ENCODE assay signal across 8 cellular contexts in genomic region chr12:109098671-109099070, GRCh38. TPM values are rescaled to one million over a fixed set of nuclear protein-coding genes. Genes with fewer than 3 reads are reported as not detected.
DNase-seq lines count a peak whose midpoint lies in the region; ATAC-seq, FAIRE-seq and TF ChIP-seq lines count a peak whose summit lies in the region.

No MANE protein-coding gene starts in this region.

- H3K9ac ChIP-seq in HepG2 (ENCODE audit: insufficient read depth, low read depth, low read length): peak overlapping the region; percentile 80

- WGBS in HepG2 (ENCODE audit: low lambda C conversion rate): 17% methylated on average over 8 of the region's 8 CpGs

- TF ChIP-seq CTCF in brain (conservative IDR thresholded peaks at IDR 0.05): no peak
- no peak for TF ChIP-seq CTCF in HepG2 (CRISPR knock-in tag; IDR thresholded peaks at IDR 0.05)
- no peak for TF ChIP-seq CTCF in type B pancreatic cell (conservative IDR thresholded peaks at IDR 0.05)

- ATAC-seq in activated T-cell treated with anti-CD3 and anti-CD28 coated beads, Interleukin-2, amount 50 U/mL, for 72 hours (replicated peaks in 1 of 2): no peak
- ATAC-seq in HepG2: no peak
- ATAC-seq in HG03045 (IDR thresholded peaks at IDR 0.05; ENCODE audit: unreplicated experiment): no peak

- H2AFZ ChIP-seq in HepG2 (ENCODE audit: low read length): peak overlapping the region; percentile 40

- peak overlapping the region; percentile 92 to 96 for H3K4me3 Mint-ChIP-seq in activated T-cell treated with anti-CD3 and anti-CD28 coated beads, Interleukin-2, amount 50 U/mL, for 72 hours
- H3K4me3 Mint-ChIP-seq in brain: peak overlapping the region; percentile 91 to 97 (median 94)
- H3K4me3 Mint-ChIP-seq in type B pancreatic cell: peak overlapping the region; percentile 91

- H3K9me3 Mint-ChIP-seq in activated T-cell treated with anti-CD3 and anti-CD28 coated beads, Interleukin-2, amount 50 U/mL, for 72 hours: no peaks in the 10 kb centered on the region
- H3K9me3 Mint-ChIP-seq in brain (peaks cover 0 to 3% (median 0%) of the 10 kb centered on the region in 5 experiments), type B pancreatic cell (no peaks in the 10 kb centered on the region)

- no peak for TF ChIP-seq EP300 in HepG2 (IDR thresholded peaks at IDR 0.05; ENCODE audit: low read depth in 2 of 2, low read length in 2 of 2)
- TF ChIP-seq EP300 in HepG2 (CRISPR knock-in tag; IDR thresholded peaks at IDR 0.05; ENCODE audit: borderline replicate concordance): no peak

- H3K36me3 Mint-ChIP-seq in activated T-cell treated with anti-CD3 and anti-CD28 coated beads, Interleukin-2, amount 50 U/mL, for 72 hours (ENCODE audit: insufficient read depth in 2 of 2): peaks cover 3 to 19% of the 10 kb centered on the region in 2 donors
- H3K36me3 Mint-ChIP-seq in brain: peaks cover 37% of the 10 kb centered on the region
- peaks cover 19% of the 10 kb centered on the region for H3K36me3 Mint-ChIP-seq in type B pancreatic cell

- no peak for TF ChIP-seq RAD21 in HepG2 (CRISPR knock-in tag; IDR thresholded peaks at IDR 0.05)

- POLR2A ChIA-PET in HepG2 (lab: Yijun Ruan, JAX): interaction anchor here (0.8 to 1.9 kb wide), 4 partner anchors 13 to 33 kb away, joined by 3 to 9 read pairs (median 4); partner anchors contain the start of gene ACACB

- H3K9me3 ChIP-seq in HepG2 (ENCODE audit: low read length): no peaks in the 10 kb centered on the region

- peaks cover 32% of the 10 kb centered on the region for H3K4me1 Mint-ChIP-seq in activated T-cell treated with anti-CD3 and anti-CD28 coated beads, Interleukin-2, amount 50 U/mL, for 72 hours (ENCODE audit: low read depth)
- peaks cover 27% of the 10 kb centered on the region for H3K4me1 Mint-ChIP-seq in brain
- H3K4me1 Mint-ChIP-seq in type B pancreatic cell (ENCODE audit: unreplicated experiment): peaks cover 23% of the 10 kb centered on the region

- no peaks in the 10 kb centered on the region; the same call in 1 of the 2 replicates for H4K20me1 ChIP-seq in HepG2 (ENCODE audit: insufficient read depth, low read length)

- H3K36me3 ChIP-seq in HepG2 (replicated peaks in 1 of 2; ENCODE audit: control insufficient read depth in 1 of 2, insufficient read depth in 2 of 2, low read length in 2 of 2): peaks cover 10 to 39% of the 10 kb centered on the region in 2 experiments

- TF ChIP-seq POLR2A in HepG2 (IDR thresholded peaks at IDR 0.05; ENCODE audit: insufficient read depth in 1 of 2, low read depth in 2 of 2, low read length in 2 of 2): no peak

- no peaks in the 10 kb centered on the region for H3K27me3 Mint-ChIP-seq in activated T-cell treated with anti-CD3 and anti-CD28 coated beads, Interleukin-2, amount 50 U/mL, for 72 hours (ENCODE audit: low read depth)
- H3K27me3 Mint-ChIP-seq in brain: peaks cover 6% of the 10 kb centered on the region
- no peaks in the 10 kb centered on the region for H3K27me3 Mint-ChIP-seq in type B pancreatic cell

- peak overlapping the region; percentile 91 for H3K27ac ChIP-seq in HepG2 (ENCODE audit: extremely low read length, insufficient read depth, low read length)

- BruUV-seq in HepG2 (replicated peaks; lab: Mats Ljungman, UMichigan): no TSS peak

- peaks cover 21% of the 10 kb centered on the region for H3K79me2 ChIP-seq in HepG2 (ENCODE audit: insufficient read depth, low read length)

- peak overlapping the region; percentile 76 to 89 (median 86) for H3K4me3 ChIP-seq in HepG2 (replicated peaks in 1 of 3; ENCODE audit: insufficient read depth in 1 of 3, low read depth in 2 of 3, low read length in 3 of 3)

- CTCF ChIA-PET in HepG2 (lab: Yijun Ruan, JAX; ENCODE audit: low intra/inter-chr PET ratio, low total read pairs): no interaction called here

- H3K27me3 ChIP-seq in HepG2 (ENCODE audit: control insufficient read depth in 1 of 2, insufficient read depth in 2 of 2, low read length in 2 of 2): no peaks in the 10 kb centered on the region; a peak in 1 of 5 replicates

- H3K4me1 ChIP-seq in HepG2 (ENCODE audit: insufficient read depth, low read length): peaks cover 41% of the 10 kb centered on the region

- intact Hi-C loops in HepG2 (cut with micrococcal nuclease; ENCODE audit: unreplicated experiment): loop anchor here (5.0 to 10.0 kb wide), 2 partner anchors 216 to 434 kb away; partner anchors contain the start of gene DAO

- FAIRE-seq in HepG2 (lab: Jason Lieb, UNC): peak; percentile 4

- peak overlapping the region; percentile 88 for H3K4me2 ChIP-seq in HepG2 (ENCODE audit: low read depth, low read length)

- DNase-seq in activated T-cell treated with anti-CD3 and anti-CD28 coated beads, Interleukin-2, amount 50 U/mL, for 72 hours: no peak
- DNase-seq in activated T-cell treated with anti-CD3 and anti-CD28 coated beads for 4 hours (no peak), HepG2 (ENCODE audit: low spot score) (no peak), type B pancreatic cell (ENCODE audit: extremely low spot score, unreplicated experiment) (no peak), COLO668 (lab: John Stamatoyannopoulos, UW; ENCODE audit: unreplicated experiment) (no peak), NCI-H524 (lab: John Stamatoyannopoulos, UW) (no peak)

- in situ Hi-C loops in HepG2 (cut with HindIII; ENCODE audit: extremely low pct_ligation_motif_present, low pct_unique_long_range_greater_than_20kb): loop anchor here (10.0 kb wide), 1 partner anchor 214 kb away; the partner anchor contains the start of gene DAO

- H3K27ac Mint-ChIP-seq in activated T-cell treated with anti-CD3 and anti-CD28 coated beads, Interleukin-2, amount 50 U/mL, for 72 hours: peak overlapping the region; percentile 89
- peak overlapping the region; percentile 64 to 96 (median 90) for H3K27ac Mint-ChIP-seq in brain
- H3K27ac Mint-ChIP-seq in type B pancreatic cell: peak overlapping the region; percentile 81

RNA-seq across cellular contexts. Expression of gene UNG, which starts 1.3 kb away (rescaled TPM):
- total RNA-seq in activated T-cell treated with anti-CD3 and anti-CD28 coated beads, Interleukin-2, amount 50 U/mL, for 72 hours: 10 to 100 TPM; 52.0 to 58.1 TPM
- 68.8 TPM for polyA plus RNA-seq in brain (ENCODE audit: insufficient read depth, low read depth, low replicate concordance)
- total RNA-seq in HepG2 (2016; rRNA removed; fragmentation: Illumina TruSeq; extraction: Trizol): 114 and 144 TPM in 2 replicates
- 14.1 and 15.1 TPM in 2 replicates for total RNA-seq in HepG2 (2016; cell fraction: cytosol; rRNA removed; fragmentation: Illumina TruSeq; extraction: Trizol; ENCODE audit: low read depth)
- 113 and 144 TPM in 2 replicates for total RNA-seq in HepG2 (2016; cell fraction: insoluble cytoplasmic fraction; rRNA removed; fragmentation: Illumina TruSeq; extraction: Trizol)
- total RNA-seq in HepG2 (2016; cell fraction: membrane; rRNA removed; fragmentation: Illumina TruSeq; extraction: Trizol): 42.9 and 44.0 TPM in 2 replicates
- 46.7 and 49.9 TPM in 2 replicates for total RNA-seq in HepG2 (2016; cell fraction: nucleus; rRNA removed; fragmentation: Illumina TruSeq; extraction: Trizol)
- 20.5 and 23.3 TPM in 2 replicates for polyA plus RNA-seq in HepG2 (2011; rRNA removed)
- 18.8 and 19.2 TPM in 2 replicates for polyA plus RNA-seq in HepG2 (2011; cell fraction: cytosol; rRNA removed)
- 9.4 and 9.6 TPM in 2 replicates for polyA plus RNA-seq in HepG2 (2011; cell fraction: nucleus; rRNA removed)
- polyA plus RNA-seq in HepG2 (2012): 24.4 and 35.2 TPM in 2 replicates
- polyA plus RNA-seq in HepG2 (2016; cell fraction: cytosol; fragmentation: Illumina TruSeq; extraction: Trizol; ENCODE audit: low read depth): 11.6 and 12.8 TPM in 2 replicates
- 144 TPM in 2 replicates for polyA plus RNA-seq in HepG2 (2016; cell fraction: insoluble cytoplasmic fraction; fragmentation: Illumina TruSeq; extraction: Trizol; ENCODE audit: low read depth)
- 28.5 and 28.6 TPM in 2 replicates for polyA plus RNA-seq in HepG2 (2016; cell fraction: membrane; fragmentation: Illumina TruSeq; extraction: Trizol; ENCODE audit: low read depth)
- polyA plus RNA-seq in HepG2 (2016; cell fraction: nucleus; fragmentation: Illumina TruSeq; extraction: Trizol; ENCODE audit: insufficient read depth, low read depth): 65.0 and 67.4 TPM in 2 replicates
- 11.1 and 15.9 TPM in 2 replicates for polyA minus RNA-seq in HepG2 (2011; rRNA and poly(A)+ RNA removed; ENCODE audit: low replicate concordance)
- 11.2 and 14.4 TPM in 2 replicates for polyA minus RNA-seq in HepG2 (2011; cell fraction: cytosol; rRNA and poly(A)+ RNA removed)
- polyA minus RNA-seq in HepG2 (2011; cell fraction: nucleus; rRNA and poly(A)+ RNA removed): 6.8 and 7.1 TPM in 2 replicates
- total RNA-seq in type B pancreatic cell (ENCODE audit: low replicate concordance): 49.8 and 63.0 TPM in 2 replicates

RNA-seq across cellular contexts. Expression of gene ALKBH2, which starts 5.4 kb away (rescaled TPM):
- 10 to 100 TPM; 29.5 to 34.6 TPM for total RNA-seq in activated T-cell treated with anti-CD3 and anti-CD28 coated beads, Interleukin-2, amount 50 U/mL, for 72 hours
- polyA plus RNA-seq in brain (ENCODE audit: insufficient read depth, low read depth, low replicate concordance): 20.9 TPM
- total RNA-seq in HepG2 (2016; rRNA removed; fragmentation: Illumina TruSeq; extraction: Trizol): 40.5 and 46.7 TPM in 2 replicates
- 26.9 and 30.3 TPM in 2 replicates for total RNA-seq in HepG2 (2016; cell fraction: cytosol; rRNA removed; fragmentation: Illumina TruSeq; extraction: Trizol; ENCODE audit: low read depth)
- total RNA-seq in HepG2 (2016; cell fraction: insoluble cytoplasmic fraction; rRNA removed; fragmentation: Illumina TruSeq; extraction: Trizol): 42.1 and 42.5 TPM in 2 replicates
- total RNA-seq in HepG2 (2016; cell fraction: membrane; rRNA removed; fragmentation: Illumina TruSeq; extraction: Trizol): 25.3 and 29.0 TPM in 2 replicates
- total RNA-seq in HepG2 (2016; cell fraction: nucleus; rRNA removed; fragmentation: Illumina TruSeq; extraction: Trizol): 31.4 and 33.2 TPM in 2 replicates
- 19.2 and 21.0 TPM in 2 replicates for polyA plus RNA-seq in HepG2 (2011; rRNA removed)
- polyA plus RNA-seq in HepG2 (2011; cell fraction: cytosol; rRNA removed): 16.6 and 17.1 TPM in 2 replicates
- 34.1 and 41.7 TPM in 2 replicates for polyA plus RNA-seq in HepG2 (2011; cell fraction: nucleus; rRNA removed)
- polyA plus RNA-seq in HepG2 (2012): 18.9 and 22.6 TPM in 2 replicates
- 13.7 and 19.0 TPM in 2 replicates for polyA plus RNA-seq in HepG2 (2016; cell fraction: cytosol; fragmentation: Illumina TruSeq; extraction: Trizol; ENCODE audit: low read depth)
- 40.3 and 40.9 TPM in 2 replicates for polyA plus RNA-seq in HepG2 (2016; cell fraction: insoluble cytoplasmic fraction; fragmentation: Illumina TruSeq; extraction: Trizol; ENCODE audit: low read depth)
- 18.2 and 23.2 TPM in 2 replicates for polyA plus RNA-seq in HepG2 (2016; cell fraction: membrane; fragmentation: Illumina TruSeq; extraction: Trizol; ENCODE audit: low read depth)
- polyA plus RNA-seq in HepG2 (2016; cell fraction: nucleus; fragmentation: Illumina TruSeq; extraction: Trizol; ENCODE audit: insufficient read depth, low read depth): 65.5 and 73.7 TPM in 2 replicates
- polyA minus RNA-seq in HepG2 (2011; rRNA and poly(A)+ RNA removed; ENCODE audit: low replicate concordance): 7.5 and 22.5 TPM in 2 replicates
- 6.2 and 6.4 TPM in 2 replicates for polyA minus RNA-seq in HepG2 (2011; cell fraction: cytosol; rRNA and poly(A)+ RNA removed)
- polyA minus RNA-seq in HepG2 (2011; cell fraction: nucleus; rRNA and poly(A)+ RNA removed): 6.6 and 10.9 TPM in 2 replicates
- 19.6 and 31.4 TPM in 2 replicates for total RNA-seq in type B pancreatic cell (ENCODE audit: low replicate concordance)

RNA-seq across cellular contexts. Expression of gene ACACB, which starts 17.7 kb away (rescaled TPM):
- total RNA-seq in activated T-cell treated with anti-CD3 and anti-CD28 coated beads, Interleukin-2, amount 50 U/mL, for 72 hours: 10 to 100 TPM; 10.2 to 12.2 TPM
- polyA plus RNA-seq in brain (ENCODE audit: insufficient read depth, low read depth, low replicate concordance) (5.2 TPM), HepG2 (2011; rRNA removed) (6.2 and 6.4 TPM in 2 replicates)
- total RNA-seq in HepG2 (2016; rRNA removed; fragmentation: Illumina TruSeq; extraction: Trizol) (6.0 and 8.6 TPM in 2 replicates), type B pancreatic cell (ENCODE audit: low replicate concordance) (14.6 and 22.7 TPM in 2 replicates)
- 3.7 and 5.2 TPM in 2 replicates for total RNA-seq in HepG2 (2016; cell fraction: cytosol; rRNA removed; fragmentation: Illumina TruSeq; extraction: Trizol; ENCODE audit: low read depth)
- total RNA-seq in HepG2 (2016; cell fraction: insoluble cytoplasmic fraction; rRNA removed; fragmentation: Illumina TruSeq; extraction: Trizol): 4.7 and 10.3 TPM in 2 replicates
- 4.2 and 5.9 TPM in 2 replicates for total RNA-seq in HepG2 (2016; cell fraction: membrane; rRNA removed; fragmentation: Illumina TruSeq; extraction: Trizol)
- total RNA-seq in HepG2 (2016; cell fraction: nucleus; rRNA removed; fragmentation: Illumina TruSeq; extraction: Trizol): 14.3 and 17.9 TPM in 2 replicates
- polyA plus RNA-seq in HepG2 (2011; cell fraction: cytosol; rRNA removed): 3.4 and 4.6 TPM in 2 replicates
- polyA plus RNA-seq in HepG2 (2011; cell fraction: nucleus; rRNA removed): 18.8 and 19.2 TPM in 2 replicates
- polyA plus RNA-seq in HepG2 (2012): 4.3 and 4.9 TPM in 2 replicates
- polyA plus RNA-seq in HepG2 (2016; cell fraction: cytosol; fragmentation: Illumina TruSeq; extraction: Trizol; ENCODE audit: low read depth): 0.51 TPM in 2 replicates
- polyA plus RNA-seq in HepG2 (2016; cell fraction: insoluble cytoplasmic fraction; fragmentation: Illumina TruSeq; extraction: Trizol; ENCODE audit: low read depth): 3.6 and 4.3 TPM in 2 replicates
- 1.0 and 1.2 TPM in 2 replicates for polyA plus RNA-seq in HepG2 (2016; cell fraction: membrane; fragmentation: Illumina TruSeq; extraction: Trizol; ENCODE audit: low read depth)
- 18.5 and 20.2 TPM in 2 replicates for polyA plus RNA-seq in HepG2 (2016; cell fraction: nucleus; fragmentation: Illumina TruSeq; extraction: Trizol; ENCODE audit: insufficient read depth, low read depth)
- polyA minus RNA-seq in HepG2 (2011; rRNA and poly(A)+ RNA removed; ENCODE audit: low replicate concordance): 24.1 and 29.2 TPM in 2 replicates
- polyA minus RNA-seq in HepG2 (2011; cell fraction: cytosol; rRNA and poly(A)+ RNA removed): 5.0 and 5.1 TPM in 2 replicates
- polyA minus RNA-seq in HepG2 (2011; cell fraction: nucleus; rRNA and poly(A)+ RNA removed): 23.6 and 44.9 TPM in 2 replicates

RNA-seq across cellular contexts. Expression of gene USP30, which starts 46.3 kb away (rescaled TPM):
- 10 to 100 TPM; 15.9 to 21.6 TPM for total RNA-seq in activated T-cell treated with anti-CD3 and anti-CD28 coated beads, Interleukin-2, amount 50 U/mL, for 72 hours
- polyA plus RNA-seq in brain (ENCODE audit: insufficient read depth, low read depth, low replicate concordance) (12.5 TPM), HepG2 (2011; rRNA removed) (18.4 and 20.8 TPM in 2 replicates)
- total RNA-seq in HepG2 (2016; rRNA removed; fragmentation: Illumina TruSeq; extraction: Trizol) (9.2 and 11.2 TPM in 2 replicates), type B pancreatic cell (ENCODE audit: low replicate concordance) (14.5 and 18.9 TPM in 2 replicates)
- 4.0 and 5.0 TPM in 2 replicates for total RNA-seq in HepG2 (2016; cell fraction: cytosol; rRNA removed; fragmentation: Illumina TruSeq; extraction: Trizol; ENCODE audit: low read depth)
- total RNA-seq in HepG2 (2016; cell fraction: insoluble cytoplasmic fraction; rRNA removed; fragmentation: Illumina TruSeq; extraction: Trizol): 8.1 and 8.9 TPM in 2 replicates
- total RNA-seq in HepG2 (2016; cell fraction: membrane; rRNA removed; fragmentation: Illumina TruSeq; extraction: Trizol): 7.5 and 7.6 TPM in 2 replicates
- 11.7 and 12.2 TPM in 2 replicates for total RNA-seq in HepG2 (2016; cell fraction: nucleus; rRNA removed; fragmentation: Illumina TruSeq; extraction: Trizol)
- polyA plus RNA-seq in HepG2 (2011; cell fraction: cytosol; rRNA removed): 14.0 and 16.3 TPM in 2 replicates
- 29.7 and 38.3 TPM in 2 replicates for polyA plus RNA-seq in HepG2 (2011; cell fraction: nucleus; rRNA removed)
- 6.2 and 6.9 TPM in 2 replicates for polyA plus RNA-seq in HepG2 (2012)
- 4.5 and 4.6 TPM in 2 replicates for polyA plus RNA-seq in HepG2 (2016; cell fraction: cytosol; fragmentation: Illumina TruSeq; extraction: Trizol; ENCODE audit: low read depth)
- polyA plus RNA-seq in HepG2 (2016; cell fraction: insoluble cytoplasmic fraction; fragmentation: Illumina TruSeq; extraction: Trizol; ENCODE audit: low read depth): 8.4 and 9.9 TPM in 2 replicates
- 6.2 and 6.8 TPM in 2 replicates for polyA plus RNA-seq in HepG2 (2016; cell fraction: membrane; fragmentation: Illumina TruSeq; extraction: Trizol; ENCODE audit: low read depth)
- polyA plus RNA-seq in HepG2 (2016; cell fraction: nucleus; fragmentation: Illumina TruSeq; extraction: Trizol; ENCODE audit: insufficient read depth, low read depth): 19.9 and 21.4 TPM in 2 replicates
- polyA minus RNA-seq in HepG2 (2011; rRNA and poly(A)+ RNA removed; ENCODE audit: low replicate concordance): 14.7 and 35.2 TPM in 2 replicates
- 12.0 and 15.7 TPM in 2 replicates for polyA minus RNA-seq in HepG2 (2011; cell fraction: cytosol; rRNA and poly(A)+ RNA removed)
- 9.8 and 15.7 TPM in 2 replicates for polyA minus RNA-seq in HepG2 (2011; cell fraction: nucleus; rRNA and poly(A)+ RNA removed)
